Comparison of ENCODE assay signal across 28 cellular contexts in the genomic region with DNA sequence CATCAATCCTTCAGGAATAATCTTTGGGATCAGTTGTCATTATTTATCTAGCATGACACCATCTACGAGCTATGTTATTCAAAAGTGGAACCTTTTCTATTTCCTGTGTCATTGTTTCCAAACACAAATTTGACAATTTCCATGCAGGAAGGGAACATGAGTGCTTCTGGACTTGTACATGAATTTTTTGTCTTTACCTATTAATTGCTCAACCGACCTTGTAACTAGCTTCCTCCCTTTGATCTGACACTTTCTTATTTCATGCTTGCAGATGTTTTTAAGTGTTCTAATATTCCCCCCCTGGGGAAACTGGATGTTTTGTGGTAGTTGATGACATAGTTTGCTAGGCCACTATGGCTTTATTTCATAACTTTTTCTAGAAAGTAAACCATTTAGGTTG.
"Had no signal": no experiment of that assay in that cellular context is flagged by ENCODE, and none has a peak within 500 bp of the region (broad histone marks: within the 10 kb centered on the region; RNA-seq: fewer than 3 reads in every experiment).

No MANE protein-coding gene starts in this region.

- H3K4me1 Mint-ChIP-seq: memory B cell; natural killer cell; stimulated activated naive B cell treated with anti-CD40 and anti-IgM and Interleukin-4, amounts not matched to agents 10 μg/mL and 1 μg/mL and 100 μg/mL, for 72 hours had no signal

- H3K9me3 Mint-ChIP-seq: nephron progenitor cell had no signal

- H3K4me3 ChIP-seq: left lung, lung, ovary, skin epidermis, stomach, testis, thyroid gland, upper lobe of right lung had no signal

- H3K27ac Mint-ChIP-seq: memory B cell; natural killer cell; nephron progenitor cell; progenitor cell of endocrine pancreas; stimulated activated naive B cell treated with anti-CD40 and anti-IgM and Interleukin-4, amounts not matched to agents 10 μg/mL and 1 μg/mL and 100 μg/mL, for 72 hours had no signal

- H3K4me3 Mint-ChIP-seq: memory B cell; natural killer cell; nephron progenitor cell; stimulated activated naive B cell treated with anti-CD40 and anti-IgM and Interleukin-4, amounts not matched to agents 10 μg/mL and 1 μg/mL and 100 μg/mL, for 72 hours had no signal

- FAIRE-seq: urothelium cell line had no signal

- H3K4me1 ChIP-seq: left lung, stomach, testis, thyroid gland, upper lobe of right lung had no signal

- H3K36me3 Mint-ChIP-seq: memory B cell; natural killer cell; stimulated activated naive B cell treated with anti-CD40 and anti-IgM and Interleukin-4, amounts not matched to agents 10 μg/mL and 1 μg/mL and 100 μg/mL, for 72 hours had no signal

- H3K9me3 ChIP-seq: left lung, ovary, stomach, testis, thyroid gland, upper lobe of right lung had no signal

- H3K36me3 ChIP-seq: left lung, ovary, stomach, thyroid gland, upper lobe of right lung had no signal

- H3K27ac ChIP-seq: left lung, ovary, skin epidermis, stomach, testis, thyroid gland, upper lobe of right lung had no signal

- ATAC-seq: left colon; left lung; natural killer cell; right cardiac atrium; sciatic nerve; stimulated activated naive B cell treated with anti-CD40 and anti-IgM and Interleukin-4, amounts not matched to agents 10 μg/mL and 1 μg/mL and 100 μg/mL, for 72 hours; stimulated activated naive CD8-positive, alpha-beta T cell treated with anti-CD3 and anti-CD28 coated beads, Interleukin-15, Interleukin-2, amounts not matched to agents 100 U/mL and 50 U/mL, for 24 hours; upper lobe of right lung had no signal

- DNase-seq: head of caudate nucleus; hypothalamus; islet precursor cell; kidney glomerular epithelial cell; left colon; left lung; natural killer cell; nephron progenitor cell; ovary; retina; right cardiac atrium; stimulated activated CD4-positive, alpha-beta T cell treated with anti-CD3 and anti-CD28 coated beads, Interleukin-12 subunit alpha, Interleukin-12 subunit beta, amount 100 ng/mL, for 4 hours; stimulated activated CD4-positive, alpha-beta T cell treated with anti-CD3 and anti-CD28 coated beads, Interleukin-15, amount 100 ng/mL, for 24 hours; stimulated activated CD4-positive, alpha-beta T cell treated with anti-CD3 and anti-CD28 coated beads, Interleukin-2, amount 100 ng/mL, for 24 hours; stimulated activated CD4-positive, alpha-beta T cell treated with anti-CD3 and anti-CD28 coated beads, Interleukin-4, amount 100 ng/mL, for 1 hour; stimulated activated naive B cell treated with anti-CD40 and anti-IgM and Interleukin-4, amounts not matched to agents 10 μg/mL and 1 μg/mL and 100 μg/mL, for 72 hours; stimulated activated naive CD8-positive, alpha-beta T cell treated with anti-CD3 and anti-CD28 coated beads, Interleukin-15, Interleukin-2, amounts not matched to agents 100 U/mL and 50 U/mL, for 24 hours; stomach; testis; thyroid gland; trophoblast cell; upper lobe of right lung had no signal

- H3K27me3 Mint-ChIP-seq: memory B cell; stimulated activated naive B cell treated with anti-CD40 and anti-IgM and Interleukin-4, amounts not matched to agents 10 μg/mL and 1 μg/mL and 100 μg/mL, for 72 hours had no signal

- H3K27me3 ChIP-seq: left lung, ovary, stomach, testis, thyroid gland, upper lobe of right lung had no signal
